In genomic region chr17:37106049-37106448, GRCh38 we compare ENCODE assay signal across 20 cellular contexts.
"Had no signal": no experiment of that assay in that cellular context is flagged by ENCODE, and none has a peak within 500 bp of the region (broad histone marks: within the 10 kb centered on the region; RNA-seq: fewer than 3 reads in every experiment).

No MANE protein-coding gene starts in this region.

- H3K79me2 ChIP-seq: hepatocyte, parathyroid adenoma had no signal

- ATAC-seq: left colon; lower lobe of right lung; natural killer cell; stimulated activated effector memory CD8-positive, alpha-beta T cell treated with anti-CD3 and anti-CD28 coated beads, Interleukin-12 subunit alpha, Interleukin-12 subunit beta, amount 100 ng/mL, for 72 hours had no signal

- H3K27ac ChIP-seq: epithelial cell of prostate, hepatocyte, lower lobe of right lung, parathyroid adenoma, sigmoid colon, stomach, vagina had no signal

- H3K27me3 ChIP-seq: hepatocyte, sigmoid colon, stomach, vagina had no signal

- H3K4me1 ChIP-seq: vagina had no signal

- DNase-seq: activated CD4-positive, alpha-beta T cell treated with anti-CD3 and anti-CD28 coated beads, Interleukin-2, amount 50 U/mL, for 1 hour; activated CD4-positive, CD25-positive, alpha-beta regulatory T cell treated with anti-CD3 and anti-CD28 coated beads, Interleukin-2, amount 50 U/mL, for 72 hours; activated CD8-positive, alpha-beta memory T cell treated with anti-CD3 and anti-CD28 coated beads for 24 hours; activated CD8-positive, alpha-beta memory T cell treated with anti-CD3 and anti-CD28 coated beads, Interleukin-2, amount 50 U/mL, for 48 hours; activated gamma-delta T cell; caudate nucleus; foreskin fibroblast; left colon; lower lobe of right lung; natural killer cell; sigmoid colon; stimulated activated CD4-positive, alpha-beta T cell treated with anti-CD3 and anti-CD28 coated beads, Interleukin-4, amount 100 ng/mL, for 24 hours; stomach; trophoblast cell had no signal

- H3K4me3 Mint-ChIP-seq: activated naive CD4-positive, alpha-beta T cell treated with anti-CD3 and anti-CD28 coated beads, Interleukin-2, amount 50 U/mL, for 24 hours; natural killer cell; stimulated activated effector memory CD8-positive, alpha-beta T cell treated with anti-CD3 and anti-CD28 coated beads, Interleukin-12 subunit alpha, Interleukin-12 subunit beta, amount 100 ng/mL, for 72 hours had no signal

- H3K4me2 ChIP-seq: hepatocyte had no signal

- H3K9me3 Mint-ChIP-seq: activated naive CD4-positive, alpha-beta T cell treated with anti-CD3 and anti-CD28 coated beads, Interleukin-2, amount 50 U/mL, for 24 hours; natural killer cell; stimulated activated effector memory CD8-positive, alpha-beta T cell treated with anti-CD3 and anti-CD28 coated beads, Interleukin-12 subunit alpha, Interleukin-12 subunit beta, amount 100 ng/mL, for 72 hours had no signal

- H3K27me3 Mint-ChIP-seq: activated naive CD4-positive, alpha-beta T cell treated with anti-CD3 and anti-CD28 coated beads, Interleukin-2, amount 50 U/mL, for 24 hours had no signal

- H3K4me3 ChIP-seq: hepatocyte, lower lobe of right lung, sigmoid colon, stomach, vagina had no signal

- H3K9me3 ChIP-seq: lower lobe of right lung, sigmoid colon, stomach, vagina had no signal

- H3K4me1 Mint-ChIP-seq: activated naive CD4-positive, alpha-beta T cell treated with anti-CD3 and anti-CD28 coated beads, Interleukin-2, amount 50 U/mL, for 24 hours; natural killer cell; stimulated activated effector memory CD8-positive, alpha-beta T cell treated with anti-CD3 and anti-CD28 coated beads, Interleukin-12 subunit alpha, Interleukin-12 subunit beta, amount 100 ng/mL, for 72 hours had no signal

- H2AFZ ChIP-seq: hepatocyte, parathyroid adenoma had no signal

- H3K9ac ChIP-seq: parathyroid adenoma had no signal

- H3K27ac Mint-ChIP-seq: activated naive CD4-positive, alpha-beta T cell treated with anti-CD3 and anti-CD28 coated beads, Interleukin-2, amount 50 U/mL, for 24 hours; natural killer cell; stimulated activated effector memory CD8-positive, alpha-beta T cell treated with anti-CD3 and anti-CD28 coated beads, Interleukin-12 subunit alpha, Interleukin-12 subunit beta, amount 100 ng/mL, for 72 hours had no signal
